In the genomic region with DNA sequence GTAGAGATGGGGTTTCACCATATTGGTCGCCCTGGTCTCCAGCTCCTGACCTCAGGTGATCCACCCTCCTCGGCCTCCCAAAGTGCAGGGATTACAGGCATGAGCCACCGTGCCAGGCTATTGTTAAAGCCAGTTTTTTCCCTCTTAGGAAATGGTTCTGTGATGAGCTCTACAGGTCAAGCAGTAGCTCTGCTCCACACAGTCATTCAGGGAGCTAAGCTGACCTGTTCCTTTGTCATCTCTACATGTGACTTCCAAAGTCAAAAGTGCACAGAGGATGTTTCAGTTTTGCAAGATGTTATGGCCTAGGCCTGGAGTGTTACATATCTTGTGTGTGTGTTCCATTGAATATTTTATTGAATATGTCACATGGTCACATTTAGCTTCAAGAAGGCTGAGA, we compare ENCODE assay signal across 30 cellular contexts.
"Had no signal": no experiment of that assay in that cellular context is flagged by ENCODE, and none has a peak within 500 bp of the region (broad histone marks: within the 10 kb centered on the region; RNA-seq: fewer than 3 reads in every experiment).

No MANE protein-coding gene starts in this region.

- DNase-seq: activated naive CD4-positive, alpha-beta T cell; anterior cingulate cortex; esophagus squamous epithelium; gastrocnemius medialis; glutamatergic neuron; left lung; lower lobe of right lung; mesenchymal stem cell; naive thymus-derived CD8-positive, alpha-beta T cell; nucleus accumbens; pancreas; retina; sigmoid colon; stimulated activated CD4-positive, alpha-beta T cell treated with anti-CD3 and anti-CD28 coated beads, Interleukin-1b, Interleukin-23, amount 100 ng/mL, for 48 hours; stimulated activated CD4-positive, alpha-beta T cell treated with anti-CD3 and anti-CD28 coated beads, Interleukin-4, amount 100 ng/mL, for 4 hours; stimulated activated CD8-positive, alpha-beta memory T cell treated with anti-CD3 and anti-CD28 coated beads, Interleukin-4, amount 100 ng/mL, for 48 hours; stimulated activated naive CD4-positive, alpha-beta T cell; T-helper 1 cell; tibial artery; upper lobe of right lung had no signal

- H3K27ac ChIP-seq: esophagus squamous epithelium, gastrocnemius medialis, left lung, lower lobe of right lung, pancreas, prostate gland, sigmoid colon, suprapubic skin, tibial artery, upper lobe of right lung, VCaP had no signal

- H3K9me3 Mint-ChIP-seq: activated CD4-positive, alpha-beta T cell treated with anti-CD3 and anti-CD28 coated beads, Interleukin-2, amount 10 ng/mL, durations not matched to agents 24 days and 14 days; central memory CD8-positive, alpha-beta T cell had no signal

- H3K4me3 ChIP-seq: esophagus squamous epithelium, gastrocnemius medialis, left lung, lower lobe of right lung, pancreas, prostate gland, sigmoid colon, smooth muscle cell, suprapubic skin, tibial artery, upper lobe of right lung had no signal

- H3K4me3 Mint-ChIP-seq: activated CD4-positive, alpha-beta T cell treated with anti-CD3 and anti-CD28 coated beads, Interleukin-2, amount 10 ng/mL, durations not matched to agents 24 days and 14 days; central memory CD8-positive, alpha-beta T cell; dendritic cell treated with granulocyte-macrophage colony-stimulating factor and Interleukin-4, amounts not matched to agents 40 ng/mL and 50 ng/mL, for 4 days; neural crest cell; T-helper 2 cell treated with Interferon-gamma antibody and Interleukin-4, amounts not matched to agents 5 μg/mL and 100 μg/mL, for 36 hours had no signal

- H3K9me3 ChIP-seq: esophagus squamous epithelium, gastrocnemius medialis, left lung, lower lobe of right lung, pancreas, prostate gland, suprapubic skin, upper lobe of right lung had no signal

- ATAC-seq: gastrocnemius medialis; left lung; lower lobe of right lung; naive thymus-derived CD8-positive, alpha-beta T cell; pancreas; upper lobe of right lung had no signal

- H3K27me3 ChIP-seq: esophagus squamous epithelium, gastrocnemius medialis, left lung, pancreas, sigmoid colon, suprapubic skin, tibial artery, upper lobe of right lung had no signal

- H3K27me3 Mint-ChIP-seq: activated CD4-positive, alpha-beta T cell treated with anti-CD3 and anti-CD28 coated beads, Interleukin-2, amount 10 ng/mL, durations not matched to agents 24 days and 14 days; central memory CD8-positive, alpha-beta T cell; dendritic cell treated with granulocyte-macrophage colony-stimulating factor and Interleukin-4, amounts not matched to agents 40 ng/mL and 50 ng/mL, for 4 days; naive thymus-derived CD8-positive, alpha-beta T cell had no signal

- H3K4me1 ChIP-seq: gastrocnemius medialis, left lung, lower lobe of right lung, pancreas, prostate gland, sigmoid colon, tibial artery, upper lobe of right lung had no signal

- H3K27ac Mint-ChIP-seq: activated CD4-positive, alpha-beta T cell treated with anti-CD3 and anti-CD28 coated beads, Interleukin-2, amount 10 ng/mL, durations not matched to agents 24 days and 14 days; activated T-helper 2 cell treated with anti-CD3 and anti-CD28 coated beads, Interferon-gamma antibody, Interleukin-2, Interleukin-4, amounts not matched to agents 10 μg/mL and 5 μg/mL and 100 μg/mL, durations not matched to agents 14 hours and 24 hours and 36 hours; dendritic cell treated with granulocyte-macrophage colony-stimulating factor and Interleukin-4, amounts not matched to agents 40 ng/mL and 50 ng/mL, for 4 days; T-helper 2 cell treated with Interferon-gamma antibody and Interleukin-4, amounts not matched to agents 5 μg/mL and 100 μg/mL, for 36 hours had no signal

- H3K36me3 ChIP-seq: esophagus squamous epithelium, gastrocnemius medialis, left lung, lower lobe of right lung, pancreas, prostate gland, sigmoid colon, suprapubic skin, upper lobe of right lung had no signal
